ENCODE assay signal across 21 cellular contexts in the genomic region with DNA sequence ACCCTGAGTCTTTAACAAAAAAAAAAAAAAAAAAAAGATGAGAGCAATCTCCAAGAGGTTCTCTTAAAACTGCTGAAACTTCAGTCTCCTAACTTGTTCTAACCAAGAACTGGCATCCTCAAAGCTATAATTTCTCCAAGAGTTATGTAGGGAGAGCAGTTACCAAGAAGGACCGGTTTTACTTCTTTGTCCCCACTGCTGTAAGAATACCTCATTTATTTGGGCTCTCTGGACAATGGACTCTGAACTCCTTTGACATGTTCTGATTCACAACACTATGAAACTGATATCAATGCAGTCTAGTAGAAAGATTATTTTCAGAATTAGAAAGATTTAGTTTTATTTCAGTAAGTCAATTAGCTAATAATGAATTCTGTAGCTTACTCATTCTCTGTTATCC.
DNase-seq lines count a peak whose midpoint lies in the region; ATAC-seq and TF ChIP-seq lines count a peak whose summit lies in the region.
"Had no signal": no experiment of that assay in that cellular context is flagged by ENCODE, and none has a peak within 500 bp of the region (broad histone marks: within the 10 kb centered on the region; RNA-seq: fewer than 3 reads in every experiment).

No MANE protein-coding gene starts in this region.

- H3K4me1 Mint-ChIP-seq in mesothelial cell of epicardium = peaks cover 18% of the 10 kb centered on the region
- H3K4me1 Mint-ChIP-seq in type B pancreatic cell (ENCODE audit: unreplicated experiment) = peaks cover 3% of the 10 kb centered on the region

- H3K9me3 Mint-ChIP-seq in mesothelial cell of epicardium (no peaks in the 10 kb centered on the region), type B pancreatic cell (no peaks in the 10 kb centered on the region)

- H3K4me3 Mint-ChIP-seq in mesothelial cell of epicardium (no peak overlapping the region), type B pancreatic cell (peak overlapping the region; percentile 19)

- H3K36me3 Mint-ChIP-seq in mesothelial cell of epicardium (peaks cover 27% of the 10 kb centered on the region), type B pancreatic cell (peaks cover 30% of the 10 kb centered on the region)

- no peak for ATAC-seq in HG03108 (IDR thresholded peaks at IDR 0.05; ENCODE audit: unreplicated experiment)

- H3K27ac Mint-ChIP-seq in mesothelial cell of epicardium (peak overlapping the region; percentile 86), type B pancreatic cell (peak overlapping the region; percentile 61)

- peak overlapping the region; percentile 16 to 69 for H3K27ac ChIP-seq in breast epithelium
- H3K27ac ChIP-seq: BLaER1 treated with 17β-estradiol and CSF1 and Interleukin-3, amounts not matched to agents 10 nM and 100 nM; KMS-11; Peyer's patch had no signal

- no peaks in the 10 kb centered on the region for H3K27me3 Mint-ChIP-seq in mesothelial cell of epicardium (ENCODE audit: low read depth)
- H3K27me3 Mint-ChIP-seq in type B pancreatic cell = no peaks in the 10 kb centered on the region

- TF ChIP-seq CTCF in breast epithelium (IDR thresholded peaks at IDR 0.05) (no peak), mesothelial cell of epicardium (IDR thresholded peaks at IDR 0.05; ENCODE audit: unreplicated experiment) (no peak), type B pancreatic cell (conservative IDR thresholded peaks at IDR 0.05) (no peak)

- no peak for TF ChIP-seq POLR2A in breast epithelium (IDR thresholded peaks at IDR 0.05)

- peak; percentile 35 for DNase-seq in SIG-M5 treated with dmso at 0.1 percent for 504 hours (lab: John Stamatoyannopoulos, UW; ENCODE audit: unreplicated experiment)
- no peak for DNase-seq in SIG-M5 (lab: John Stamatoyannopoulos, UW)
- no peak for DNase-seq in breast epithelium (ENCODE audit: low spot score in 2 of 2)
- DNase-seq in mesothelial cell of epicardium (ENCODE audit: low spot score in 2 of 2, unreplicated experiment in 2 of 2) = no peak
- DNase-seq in type B pancreatic cell (ENCODE audit: extremely low spot score, unreplicated experiment) = no peak
- no peak for DNase-seq in occipital lobe (lab: John Stamatoyannopoulos, UW)
- DNase-seq in HPDE6-E6E7 (ENCODE audit: extremely low spot score) = no peak
- DNase-seq: 8988T, DMS53, HCEC 1CT, MM.1S, NCI-H1105, NCI-H187, NCI-H2171, NCI-H446 treated with DMSO at 0.1 percent for 48 hours, NCI-H748 treated with DMSO at 0.1 percent for 48 hours, Peyer's patch, Right ventricle myocardium superior had no signal

- H3K27me3 ChIP-seq in breast epithelium = no peaks in the 10 kb centered on the region
- H3K27me3 ChIP-seq: BLaER1 treated with 17β-estradiol and CSF1 and Interleukin-3, amounts not matched to agents 10 nM and 100 nM; Peyer's patch had no signal

- H3K36me3 ChIP-seq in breast epithelium = no peaks in the 10 kb centered on the region

- no peaks in the 10 kb centered on the region for H3K4me1 ChIP-seq in breast epithelium
- H3K4me1 ChIP-seq: Peyer's patch had no signal

- intact Hi-C loops in breast epithelium (cut with DNase I; ENCODE audit: low total_unique reads) = no loop called here

- H3K4me3 ChIP-seq in breast epithelium = no peak overlapping the region
- H3K4me3 ChIP-seq: BLaER1 treated with 17β-estradiol and CSF1 and Interleukin-3, amounts not matched to agents 10 nM and 100 nM; Peyer's patch had no signal

- H3K9me3 ChIP-seq in breast epithelium = no peaks in the 10 kb centered on the region
- H3K9me3 ChIP-seq: BLaER1 treated with 17β-estradiol and CSF1 and Interleukin-3, amounts not matched to agents 10 nM and 100 nM; Peyer's patch had no signal
